In the genomic region with DNA sequence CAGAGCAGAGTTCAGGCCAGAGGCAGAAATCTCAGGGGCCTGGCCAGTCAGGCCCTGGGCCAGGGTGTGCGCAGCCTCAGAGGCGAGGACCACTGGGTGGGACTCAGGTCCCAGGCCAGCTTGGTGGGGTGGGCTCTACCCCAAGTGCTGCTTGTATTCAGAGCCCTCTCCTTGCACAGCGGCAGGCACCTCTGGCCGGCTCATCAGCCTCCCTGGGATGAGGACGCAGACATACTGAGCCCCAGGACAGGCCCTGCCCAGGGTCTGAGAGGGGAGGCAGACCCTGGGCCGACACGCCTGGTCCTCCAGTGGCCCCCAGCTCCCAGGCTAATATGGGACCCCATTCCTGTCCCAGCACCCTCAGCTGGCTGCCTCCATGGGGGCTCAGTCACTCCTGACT, we compare ENCODE assay signal across 28 cellular contexts. TPM values are rescaled to one million over a fixed set of nuclear protein-coding genes. Genes with fewer than 3 reads are reported as not detected.
"Had no signal": no experiment of that assay in that cellular context is flagged by ENCODE, and none has a peak within 500 bp of the region (broad histone marks: within the 10 kb centered on the region; RNA-seq: fewer than 3 reads in every experiment).

No MANE protein-coding gene starts in this region.

- H3K4me1 ChIP-seq: esophagus muscularis mucosa, gastrocnemius medialis, heart right ventricle, spleen, testis, tibial nerve had no signal

- H3K4me3 ChIP-seq: esophagus muscularis mucosa, gastrocnemius medialis, heart right ventricle, spleen, testis, tibial nerve had no signal

- H3K9me3 Mint-ChIP-seq: naive thymus-derived CD4-positive, alpha-beta T cell; nephron progenitor cell; stimulated activated naive B cell treated with anti-CD40 and anti-IgM and Interleukin-4, amounts not matched to agents 10 μg/mL and 1 μg/mL and 100 μg/mL, for 72 hours; stimulated activated naive CD8-positive, alpha-beta T cell treated with anti-CD3 and anti-CD28 coated beads, Interleukin-15, amount 100 ng/mL, for 72 hours had no signal

- H3K27ac ChIP-seq: esophagus muscularis mucosa, gastrocnemius medialis, heart right ventricle, neutrophil, spleen, testis, tibial nerve had no signal

- H3K27me3 ChIP-seq: esophagus muscularis mucosa, gastrocnemius medialis, heart right ventricle, neutrophil, testis, tibial nerve had no signal

- H3K27me3 Mint-ChIP-seq: naive thymus-derived CD4-positive, alpha-beta T cell; stimulated activated naive CD8-positive, alpha-beta T cell treated with anti-CD3 and anti-CD28 coated beads, Interleukin-15, amount 100 ng/mL, for 72 hours had no signal

- H3K36me3 Mint-ChIP-seq: naive thymus-derived CD4-positive, alpha-beta T cell; stimulated activated naive B cell treated with anti-CD40 and anti-IgM and Interleukin-4, amounts not matched to agents 10 μg/mL and 1 μg/mL and 100 μg/mL, for 72 hours had no signal

- H3K27ac Mint-ChIP-seq: stimulated activated naive B cell treated with anti-CD40 and anti-IgM and Interleukin-4, amounts not matched to agents 10 μg/mL and 1 μg/mL and 100 μg/mL, for 72 hours had no signal

- H3K36me3 ChIP-seq: esophagus muscularis mucosa, gastrocnemius medialis, heart right ventricle, neutrophil, spleen, tibial nerve had no signal

- H3K4me1 Mint-ChIP-seq: nephron progenitor cell; stimulated activated naive CD8-positive, alpha-beta T cell treated with anti-CD3 and anti-CD28 coated beads, Interleukin-15, amount 100 ng/mL, for 72 hours had no signal

- ATAC-seq: gastrocnemius medialis; heart right ventricle; naive thymus-derived CD4-positive, alpha-beta T cell; sciatic nerve; stimulated activated naive B cell treated with anti-CD40 and anti-IgM and Interleukin-4, amounts not matched to agents 10 μg/mL and 1 μg/mL and 100 μg/mL, for 72 hours; stimulated activated naive CD8-positive, alpha-beta T cell treated with anti-CD3 and anti-CD28 coated beads, Interleukin-15, amount 100 ng/mL, for 72 hours had no signal

- H3K4me3 Mint-ChIP-seq: naive thymus-derived CD4-positive, alpha-beta T cell; nephron progenitor cell; stimulated activated naive B cell treated with anti-CD40 and anti-IgM and Interleukin-4, amounts not matched to agents 10 μg/mL and 1 μg/mL and 100 μg/mL, for 72 hours; stimulated activated naive CD8-positive, alpha-beta T cell treated with anti-CD3 and anti-CD28 coated beads, Interleukin-15, amount 100 ng/mL, for 72 hours had no signal

- DNase-seq: cortex of kidney; effector memory CD4-positive, alpha-beta T cell; gastrocnemius medialis; heart right ventricle; hypothalamus; kidney glomerular epithelial cell; naive thymus-derived CD4-positive, alpha-beta T cell; nephron progenitor cell; posterior cingulate gyrus; spleen; stimulated activated CD4-positive, alpha-beta T cell treated with anti-CD3 and anti-CD28 coated beads, Interleukin-15, amount 100 ng/mL, for 24 hours; stimulated activated CD4-positive, alpha-beta T cell treated with anti-CD3 and anti-CD28 coated beads, Interleukin-1b, Interleukin-23, amount 100 ng/mL, for 48 hours; stimulated activated CD4-positive, alpha-beta T cell treated with anti-CD3 and anti-CD28 coated beads, Interleukin-4, amount 100 ng/mL, for 24 hours; stimulated activated naive B cell treated with anti-CD40 and anti-IgM and Interleukin-4, amounts not matched to agents 10 μg/mL and 1 μg/mL and 100 μg/mL, for 72 hours; stimulated activated naive CD8-positive, alpha-beta T cell treated with anti-CD3 and anti-CD28 coated beads, Interleukin-15, amount 100 ng/mL, for 72 hours; testis had no signal

- H3K9me3 ChIP-seq: esophagus muscularis mucosa, gastrocnemius medialis, heart right ventricle, neutrophil, spleen, testis, tibial nerve had no signal

RNA-seq across cellular contexts. Expression of gene IL27, which starts 7.6 kb away (rescaled TPM):
- total RNA-seq: esophagus muscularis mucosa, fibroblast of villous mesenchyme, gastrocnemius medialis, lung microvascular endothelial cell, mesenteric fat pad, mononuclear cell, osteoblast, pulmonary artery endothelial cell, sciatic nerve, subcutaneous adipose tissue, tibial nerve, urinary bladder had no signal
- polyA plus RNA-seq: naive thymus-derived CD4-positive, alpha-beta T cell had no signal

RNA-seq across cellular contexts. Expression of gene APOBR, which starts 19.8 kb away (rescaled TPM):
- total RNA-seq: fibroblast of villous mesenchyme, lung microvascular endothelial cell, osteoblast, pulmonary artery endothelial cell had no signal

RNA-seq across cellular contexts. Expression of gene NUPR1, which starts 24.5 kb away (rescaled TPM):
- polyA plus RNA-seq: naive thymus-derived CD4-positive, alpha-beta T cell had no signal
